Comparison of ENCODE assay signal across 1 cellular context in genomic region chr1:60762176-60762575, GRCh38.
TF ChIP-seq lines count a peak whose summit lies in the region.

No MANE protein-coding gene starts in this region.

TF ChIP-seq in IMR-90, 13 proteins besides CTCF, POLR2A, EP300 and RAD21 (continued from another document):
- TF ChIP-seq USF2 (IDR thresholded peaks at IDR 0.05; ENCODE audit: low read depth, low read length) (no peak), FOS (IDR thresholded peaks at IDR 0.05; ENCODE audit: low read depth, low read length) (no peak)
TF ChIP-seq in IMR-90: peak in this region for 0.
